ENCODE assay signal across 22 cellular contexts in the genomic region with DNA sequence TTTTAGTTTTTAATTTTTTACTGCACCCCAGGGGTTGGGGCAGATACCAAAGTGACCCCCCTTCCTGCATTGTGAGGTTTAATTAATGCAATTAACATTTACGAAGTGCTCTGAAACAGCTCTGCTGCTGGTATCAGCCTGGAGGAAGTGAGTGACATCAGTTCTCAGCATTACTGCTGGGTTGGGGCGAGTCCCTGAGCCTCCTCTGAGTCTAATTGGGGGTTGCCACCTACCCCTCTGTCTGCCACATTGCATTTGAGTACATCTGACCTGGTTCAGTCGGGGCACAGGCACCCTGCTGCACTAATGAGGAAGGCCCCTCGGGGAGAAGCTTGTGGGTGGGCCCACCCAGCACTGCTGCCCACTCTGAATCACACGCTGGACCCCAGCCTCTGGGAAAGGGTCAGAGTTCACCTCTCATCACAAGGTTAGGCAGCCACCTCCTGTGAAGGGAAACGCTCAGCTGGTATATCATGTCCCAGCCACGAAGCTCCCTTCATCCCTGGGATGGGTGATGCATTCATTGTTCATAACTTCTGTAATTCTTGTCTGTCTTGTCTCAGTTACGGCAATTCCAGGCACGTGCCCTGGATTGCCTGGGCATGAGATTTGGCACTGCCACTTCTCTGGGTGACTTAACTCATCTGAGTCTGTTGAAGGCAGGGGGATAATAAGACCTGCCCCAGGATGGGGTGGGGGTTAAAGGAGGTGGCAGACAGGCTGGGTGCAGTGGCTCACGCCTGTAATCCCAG. TPM values are rescaled to one million over a fixed set of nuclear protein-coding genes. Genes with fewer than 3 reads are reported as not detected.
DNase-seq lines count a peak whose midpoint lies in the region; TF ChIP-seq lines count a peak whose summit lies in the region.
"Had no signal": no experiment of that assay in that cellular context is flagged by ENCODE, and none has a peak within 500 bp of the region (broad histone marks: within the 10 kb centered on the region; RNA-seq: fewer than 3 reads in every experiment).

No MANE protein-coding gene starts in this region.

- peaks cover 23% of the 10 kb centered on the region for H3K79me1 ChIP-seq in mesenchymal stem cell (replicated peaks; ENCODE audit: low read length, poor library complexity, severe bottlenecking)

- 91% methylated on average over 10 of the region's 10 CpGs for WGBS in mesenchymal stem cell
- 36 to 70% methylated on average over 6 to 9 of the region's 10 CpGs for WGBS in esophagus squamous epithelium, 2 donors

- POLR2A ChIA-PET in MCF 10A (lab: Yijun Ruan, JAX): interaction anchor here (0.6 to 1.1 kb wide), 2 partner anchors 9 to 1155 kb away, joined by 3 read pairs; no protein-coding TSS in a partner anchor

- no peak overlapping the region for H2BK12ac ChIP-seq in mesenchymal stem cell (ENCODE audit: low read length in 2 of 2)

- H2BK120ac ChIP-seq in mesenchymal stem cell (ENCODE audit: low read depth, low read length): no peak overlapping the region

- no peak overlapping the region for H4K8ac ChIP-seq in mesenchymal stem cell (ENCODE audit: low read length)

- H3K14ac ChIP-seq in mesenchymal stem cell (ENCODE audit: low read length in 2 of 2): no peak overlapping the region

- H3K4me2 ChIP-seq in mesenchymal stem cell (ENCODE audit: low read length, poor library complexity, severe bottlenecking): no peak overlapping the region

- no peak overlapping the region for H2BK15ac ChIP-seq in mesenchymal stem cell (ENCODE audit: low read depth, poor library complexity, severe bottlenecking)

- TF ChIP-seq POLR2A in breast epithelium (IDR thresholded peaks at IDR 0.05) (no peak), esophagus squamous epithelium (IDR thresholded peaks at IDR 0.05) (no peak)

- H3K9ac ChIP-seq in mesenchymal stem cell (ENCODE audit: low read length): no peak overlapping the region

- TF ChIP-seq CTCF in MCF 10A (IDR thresholded peaks at IDR 0.05; ENCODE audit: unreplicated experiment) (no peak), breast epithelium (IDR thresholded peaks at IDR 0.05) (no peak), esophagus squamous epithelium (IDR thresholded peaks at IDR 0.05) (no peak)

- H3K36me3 Mint-ChIP-seq in MCF 10A (ENCODE audit: insufficient read depth, unreplicated experiment): no peaks in the 10 kb centered on the region
- H3K36me3 Mint-ChIP-seq in activated naive CD8-positive, alpha-beta T cell treated with anti-CD3 and anti-CD28 coated beads for 36 hours: no peaks in the 10 kb centered on the region

- no peak overlapping the region for H3K27ac Mint-ChIP-seq in MCF 10A (ENCODE audit: low read depth, unreplicated experiment)
- H3K27ac Mint-ChIP-seq in activated naive CD8-positive, alpha-beta T cell treated with anti-CD3 and anti-CD28 coated beads for 36 hours: peak overlapping the region; percentile 63

- H3K9me3 Mint-ChIP-seq in MCF 10A (ENCODE audit: unreplicated experiment): no peaks in the 10 kb centered on the region
- no peaks in the 10 kb centered on the region for H3K9me3 Mint-ChIP-seq in activated naive CD8-positive, alpha-beta T cell treated with anti-CD3 and anti-CD28 coated beads for 36 hours

- peak overlapping the region in 1 of 2 experiments; percentile 52 for H3K4ac ChIP-seq in mesenchymal stem cell (ENCODE audit: low read depth in 1 of 2, low read length in 2 of 2)

- no peak overlapping the region for H3K4me3 Mint-ChIP-seq in MCF 10A (ENCODE audit: unreplicated experiment)
- no peak overlapping the region for H3K4me3 Mint-ChIP-seq in activated naive CD8-positive, alpha-beta T cell treated with anti-CD3 and anti-CD28 coated beads for 36 hours

- BruUV-seq in MCF 10A (replicated peaks; lab: Mats Ljungman, UMichigan): no TSS peak

- H3K9me3 ChIP-seq in breast epithelium (no peaks in the 10 kb centered on the region), mesenchymal stem cell (ENCODE audit: control insufficient read depth, low read length) (no peaks in the 10 kb centered on the region), esophagus squamous epithelium (no peaks in the 10 kb centered on the region)
- H3K9me3 ChIP-seq: BE2C, Caco-2, lower lobe of right lung, ovary, upper lobe of left lung had no signal

- H2AK5ac ChIP-seq in mesenchymal stem cell (ENCODE audit: low read length, severe bottlenecking): peak overlapping the region; percentile 56

- H4K91ac ChIP-seq in mesenchymal stem cell (ENCODE audit: low read length): no peak overlapping the region

- intact Hi-C loops in MCF 10A (cut with micrococcal nuclease) (loop anchor here (5.0 kb wide), 1 partner anchor 253 kb away; no protein-coding TSS in a partner anchor), breast epithelium (cut with DNase I; ENCODE audit: low total_unique reads) (loop anchor here (2.0 to 10.0 kb wide), 2 partner anchors 41 to 339 kb away; no protein-coding TSS in a partner anchor), esophagus squamous epithelium (cut with DNase I) (no loop called here)

- H3K4me3 ChIP-seq in breast epithelium: no peak overlapping the region
- no peak overlapping the region for H3K4me3 ChIP-seq in mesenchymal stem cell (ENCODE audit: insufficient read depth in 1 of 2, low read depth in 1 of 2, low read length in 2 of 2)
- H3K4me3 ChIP-seq in esophagus squamous epithelium: no peak overlapping the region
- H3K4me3 ChIP-seq: lower lobe of right lung, ovary, upper lobe of left lung had no signal

- DNase-seq in MCF 10A (ENCODE audit: unreplicated experiment) (peak; percentile 27), breast epithelium (ENCODE audit: low spot score in 2 of 2) (no peak), mesenchymal stem cell (no peak), NCI-H2196 (lab: John Stamatoyannopoulos, UW; ENCODE audit: unreplicated experiment) (no peak), esophagus squamous epithelium (lab: John Stamatoyannopoulos, UW) (no peak), NCI-H748 (lab: John Stamatoyannopoulos, UW; ENCODE audit: unreplicated experiment) (no peak)
- no peak for DNase-seq in activated naive CD8-positive, alpha-beta T cell treated with anti-CD3 and anti-CD28 coated beads for 36 hours
- DNase-seq in activated CD4-positive, alpha-beta T cell treated with anti-CD3 and anti-CD28 coated beads for 48 hours: no peak
- DNase-seq: activated CD4-positive, alpha-beta T cell treated with anti-CD3 and anti-CD28 coated beads, Interleukin-2, amount 50 U/mL, for 4 hours; activated naive CD4-positive, alpha-beta T cell treated with Interleukin-2 at 50 U/mL for 16 hours; BE2C; Caco-2; effector memory CD4-positive, alpha-beta T cell; GOT3; head of caudate nucleus; lower lobe of right lung; NCI-H1694; NCI-H2227 treated with DMSO at 0.1 percent for 48 hours; NK-92 treated with Interleukin-12 subunit alpha and Interleukin-12 subunit beta, amount 100 ng/mL, for 24 hours; ovary; stimulated activated naive CD4-positive, alpha-beta T cell treated with Interleukin-2 at 50 U/mL for 16 hours; upper lobe of left lung had no signal

- H3K27me3 ChIP-seq in breast epithelium (no peaks in the 10 kb centered on the region), mesenchymal stem cell (ENCODE audit: control insufficient read depth in 1 of 2, insufficient read depth in 1 of 2, low read length in 2 of 2) (no peaks in the 10 kb centered on the region), esophagus squamous epithelium (no peaks in the 10 kb centered on the region)
- H3K27me3 ChIP-seq: BE2C, ovary, upper lobe of left lung had no signal

- H3K27ac ChIP-seq in breast epithelium (no peak overlapping the region), mesenchymal stem cell (ENCODE audit: low read length, poor library complexity, severe bottlenecking) (no peak overlapping the region), esophagus squamous epithelium (no peak overlapping the region)
- H3K27ac ChIP-seq: lower lobe of right lung, ovary, upper lobe of left lung had no signal

- peaks cover 0 to 4% of the 10 kb centered on the region in 2 donors for H3K4me1 ChIP-seq in breast epithelium
- peaks cover 19% of the 10 kb centered on the region for H3K4me1 ChIP-seq in mesenchymal stem cell (ENCODE audit: control insufficient read depth, insufficient read depth, low read depth, low read length)
- H3K4me1 ChIP-seq in esophagus squamous epithelium: peaks cover 0 to 22% (median 0%) of the 10 kb centered on the region in 3 donors
- H3K4me1 ChIP-seq: lower lobe of right lung had no signal

- CTCF ChIA-PET in MCF 10A (lab: Yijun Ruan, JAX): interaction anchor here (0.5 to 7.5 kb wide), 5 partner anchors 12 to 1372 kb away, joined by 3 to 202 read pairs (median 5); a partner anchor contains a TSS

- no peak overlapping the region for H3K23ac ChIP-seq in mesenchymal stem cell (ENCODE audit: low read length in 2 of 2)

- H3K4me1 Mint-ChIP-seq in MCF 10A (ENCODE audit: insufficient read depth, unreplicated experiment): peaks cover 17% of the 10 kb centered on the region
- H3K4me1 Mint-ChIP-seq in activated naive CD8-positive, alpha-beta T cell treated with anti-CD3 and anti-CD28 coated beads for 36 hours: peaks cover 34% of the 10 kb centered on the region

- H2AFZ ChIP-seq in mesenchymal stem cell (ENCODE audit: low read depth, low read length): no peak overlapping the region

- no peak overlapping the region for H3K18ac ChIP-seq in mesenchymal stem cell (ENCODE audit: low read depth in 1 of 2, low read length in 2 of 2)

- H3K27me3 Mint-ChIP-seq in MCF 10A (ENCODE audit: insufficient read depth, unreplicated experiment): no peaks in the 10 kb centered on the region
- H3K27me3 Mint-ChIP-seq in activated naive CD8-positive, alpha-beta T cell treated with anti-CD3 and anti-CD28 coated beads for 36 hours: no peaks in the 10 kb centered on the region

- H3K36me3 ChIP-seq in breast epithelium (no peaks in the 10 kb centered on the region), mesenchymal stem cell (ENCODE audit: control insufficient read depth in 1 of 2, insufficient read depth in 2 of 2, low read depth in 1 of 2, low read length in 2 of 2) (peaks cover 0 to 2% of the 10 kb centered on the region in 2 experiments), esophagus squamous epithelium (no peaks in the 10 kb centered on the region)
- H3K36me3 ChIP-seq: BE2C, lower lobe of right lung, ovary, upper lobe of left lung had no signal

- no peak overlapping the region for H2BK5ac ChIP-seq in mesenchymal stem cell (ENCODE audit: low read depth, low read length, poor library complexity, severe bottlenecking)

RNA-seq across cellular contexts. Expression of a gene that starts 13.2 kb away (rescaled TPM):
- total RNA-seq in MCF 10A (2022) (1.3 and 2.0 TPM in 2 replicates), breast epithelium (1 to 10 TPM in 2 of 3 donors, under 1 TPM in 1; 0.96 to 2.0 (median 1.8) TPM), esophagus squamous epithelium (1 to 10 TPM in 1 of 4 donors, under 1 TPM in 3; 0.44 to 2.2 (median 0.72) TPM)
- total RNA-seq in activated naive CD8-positive, alpha-beta T cell treated with anti-CD3 and anti-CD28 coated beads for 36 hours: 1 to 10 TPM; 2.6 TPM
- 3.1 TPM for polyA plus RNA-seq in mesenchymal stem cell (2013, experiment 1 of 2)
- 2.9 TPM for polyA plus RNA-seq in mesenchymal stem cell (2013, experiment 2 of 2)

RNA-seq across cellular contexts. Expression of a gene that starts 32.1 kb away (rescaled TPM):
- 24.1 and 28.3 TPM in 2 replicates for total RNA-seq in MCF 10A (2022)
- 10 to 100 TPM; 22.7 to 30.9 (median 24.3) TPM for total RNA-seq in breast epithelium
- total RNA-seq in activated naive CD8-positive, alpha-beta T cell treated with anti-CD3 and anti-CD28 coated beads for 36 hours: 10 to 100 TPM; 31.2 to 31.5 TPM
- 75.5 TPM for polyA plus RNA-seq in mesenchymal stem cell (2013, experiment 1 of 2)
- polyA plus RNA-seq in mesenchymal stem cell (2013, experiment 2 of 2): 79.7 TPM
- 10 to 100 TPM in 2 of 4 donors, 1 to 10 TPM in 2; 9.8 to 22.5 (median 10.2) TPM for total RNA-seq in esophagus squamous epithelium

RNA-seq across cellular contexts. Expression of a gene that starts 44.3 kb away (rescaled TPM):
- 94.9 and 117 TPM in 2 replicates for total RNA-seq in MCF 10A (2022)
- total RNA-seq in breast epithelium: 10 to 100 TPM; 70.4 to 85.9 (median 78.0) TPM
- 100 to 1,000 TPM; 154 to 156 TPM for total RNA-seq in activated naive CD8-positive, alpha-beta T cell treated with anti-CD3 and anti-CD28 coated beads for 36 hours
- polyA plus RNA-seq in mesenchymal stem cell (2013, experiment 1 of 2): 75.9 TPM
- 76.3 TPM for polyA plus RNA-seq in mesenchymal stem cell (2013, experiment 2 of 2)
- total RNA-seq in esophagus squamous epithelium: 10 to 100 TPM; 50.8 to 76.5 (median 73.7) TPM
